Comparison of ENCODE assay signal across 8 cellular contexts in the genomic region with DNA sequence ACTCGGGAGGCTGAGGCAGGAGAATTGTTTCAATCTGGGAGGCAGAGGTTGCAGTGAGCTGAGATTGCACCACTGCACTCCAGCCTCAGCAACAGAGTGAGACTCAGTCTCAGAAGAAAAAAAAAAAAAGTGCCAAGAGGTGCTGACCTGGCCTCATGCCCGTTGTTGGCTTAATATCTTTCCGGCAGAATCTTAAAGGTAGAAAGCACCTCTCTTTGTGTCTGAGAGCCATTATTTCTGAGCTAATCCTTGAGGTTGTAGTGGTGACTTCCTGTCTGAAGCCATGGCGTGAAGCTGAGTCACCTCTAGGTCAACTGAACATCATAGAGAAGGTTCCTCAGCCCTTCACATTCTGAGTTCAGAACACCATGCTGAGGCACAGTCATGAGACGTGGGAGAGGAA.
DNase-seq lines count a peak whose midpoint lies in the region; ATAC-seq and TF ChIP-seq lines count a peak whose summit lies in the region.

No MANE protein-coding gene starts in this region.

- H3K4me3 ChIP-seq in Panc1 (ENCODE audit: low read depth in 2 of 2, low read length in 2 of 2) = no peak overlapping the region
- H3K4me3 ChIP-seq in fibroblast of villous mesenchyme (ENCODE audit: low read depth, low read length) = no peak overlapping the region
- H3K4me3 ChIP-seq in dorsolateral prefrontal cortex = no peak overlapping the region
- H3K4me3 ChIP-seq in HAP-1 = no peak overlapping the region

- in situ Hi-C loops in Panc1 (cut with HindIII; ENCODE audit: low pct_unique_long_range_greater_than_20kb, low sequenced_read_pairs) = no loop called here
- in situ Hi-C loops in HAP-1 (cut with MboI; ENCODE audit: low sequenced_read_pairs) = no loop called here

- no peak for TF ChIP-seq CTCF in Panc1 (IDR thresholded peaks at IDR 0.05)
- no peak for TF ChIP-seq CTCF in fibroblast of villous mesenchyme (IDR thresholded peaks at IDR 0.05; ENCODE audit: insufficient read depth, low read depth, low read length)
- TF ChIP-seq CTCF in dorsolateral prefrontal cortex (IDR thresholded peaks at IDR 0.05 in 54 of 56, conservative IDR thresholded peaks at IDR 0.05 in 2 of 56; ENCODE audit: low read depth in 1 of 56, partially characterized antibody in 56 of 56) = no peak

- DNase-seq in EH (ENCODE audit: low read depth) = peak; percentile 65
- DNase-seq in HCEC 1CT = peak; percentile 59
- DNase-seq in Panc1 (ENCODE audit: low read depth, low spot score) = peak; percentile 33
- peak; percentile 50 for DNase-seq in fibroblast of villous mesenchyme (ENCODE audit: low read depth)
- no peak for DNase-seq in dorsolateral prefrontal cortex
- no peak for DNase-seq in HAP-1 (ENCODE audit: low spot score in 2 of 2)
- DNase-seq in activated effector memory CD4-positive, alpha-beta T cell treated with Interleukin-2 at 50 U/mL for 16 hours = no peak

- H3K4me1 ChIP-seq in Panc1 (ENCODE audit: control insufficient read depth, insufficient read depth, low read length) (no peaks in the 10 kb centered on the region), HAP-1 (peaks cover 5% of the 10 kb centered on the region; the same call in 1 of the 2 replicates)

- CTCF ChIA-PET in Panc1 (lab: Charles Lee) = no interaction called here

- POLR2A ChIA-PET in Panc1 (lab: Charles Lee) = interaction anchor here (0.7 kb wide), 1 partner anchor 573 kb away, joined by 3 read pairs; no protein-coding TSS in a partner anchor

- H3K36me3 ChIP-seq in Panc1 (ENCODE audit: control insufficient read depth, insufficient read depth, low read length) (peaks cover 5% of the 10 kb centered on the region), HAP-1 (replicated peaks) (no peaks in the 10 kb centered on the region; the same call in 1 of the 2 replicates)

- BruUV-seq in Panc1 (replicated peaks; lab: Mats Ljungman, UMichigan) = no TSS peak

- H3K27me3 ChIP-seq in Panc1 (ENCODE audit: control insufficient read depth, insufficient read depth, low read length) (no peaks in the 10 kb centered on the region), dorsolateral prefrontal cortex (no peaks in the 10 kb centered on the region), HAP-1 (ENCODE audit: low read depth) (no peaks in the 10 kb centered on the region)

- intact Hi-C loops in Panc1 (cut with micrococcal nuclease; ENCODE audit: unreplicated experiment) = no loop called here
- intact Hi-C loops in dorsolateral prefrontal cortex (cut with DNase I) = no loop called here

- H3K27ac ChIP-seq in Panc1 (ENCODE audit: low read length) (no peak overlapping the region), dorsolateral prefrontal cortex (peak overlapping the region in 13 of 59 donors; percentile 4 to 73 (median 29))

- ATAC-seq in Panc1 = peak; percentile 60; the same call in 1 of the 2 replicates
- no peak for ATAC-seq in HG03025 (IDR thresholded peaks at IDR 0.05; ENCODE audit: low FRiP score, unreplicated experiment)

- H3K9me3 ChIP-seq in Panc1 (ENCODE audit: control insufficient read depth, insufficient read depth, low read depth, low read length) = no peaks in the 10 kb centered on the region
- no peaks in the 10 kb centered on the region for H3K9me3 ChIP-seq in HAP-1

Comparison
In these comparisons a context has a peak if more than half of its experiments do, and no peak if none do; other contexts are left out.
1. DNase-seq: peak in EH (single experiment), HCEC 1CT (single experiment), Panc1 (single experiment) and fibroblast of villous mesenchyme (single experiment); none in dorsolateral prefrontal cortex (0 of 10), HAP-1 (0 of 2) and activated effector memory CD4-positive, alpha-beta T cell treated with Interleukin-2 at 50 U/mL for 16 hours (single experiment).